In genomic region chr14:101196051-101196450, GRCh38 we compare ENCODE assay signal across 18 cellular contexts.
"Had no signal": no experiment of that assay in that cellular context is flagged by ENCODE, and none has a peak within 500 bp of the region (broad histone marks: within the 10 kb centered on the region; RNA-seq: fewer than 3 reads in every experiment).

No MANE protein-coding gene starts in this region.

- H3K27me3 Mint-ChIP-seq: activated B cell treated with CpG ODN at 0.5 μM for 24 hours; activated CD4-positive, alpha-beta T cell treated with anti-CD3 and anti-CD28 coated beads for 36 hours; activated naive CD8-positive, alpha-beta T cell treated with anti-CD3 and anti-CD28 coated beads, Interleukin-2, amount 50 U/mL, for 24 hours had no signal

- DNase-seq: activated B cell treated with CpG ODN at 0.5 μM for 24 hours; activated CD4-positive, alpha-beta T cell treated with anti-CD3 and anti-CD28 coated beads for 36 hours; activated CD4-positive, alpha-beta T cell treated with anti-CD3 and anti-CD28 coated beads, Interleukin-2, amount 50 U/mL, for 4 hours; activated gamma-delta T cell; activated naive CD4-positive, alpha-beta T cell treated with anti-CD3 and anti-CD28 coated beads, Interleukin-2, amount 50 U/mL, for 16 hours; activated naive CD8-positive, alpha-beta T cell treated with anti-CD3 and anti-CD28 coated beads, Interleukin-2, amount 50 U/mL, for 24 hours; activated T-cell treated with anti-CD3 and anti-CD28 coated beads, Interleukin-2, amount 50 U/mL, for 48 hours; foreskin keratinocyte; kidney glomerular epithelial cell; left ventricle myocardium inferior; stimulated activated CD4-positive, alpha-beta T cell treated with anti-CD3 and anti-CD28 coated beads, Interleukin-4, amount 100 ng/mL, for 1 hour; stimulated activated naive CD4-positive, alpha-beta T cell treated with Interleukin-2 at 50 U/mL for 16 hours; SW 1271; T-helper 17 cell had no signal

- ATAC-seq: activated CD4-positive, alpha-beta T cell treated with anti-CD3 and anti-CD28 coated beads for 36 hours; activated naive CD8-positive, alpha-beta T cell treated with anti-CD3 and anti-CD28 coated beads, Interleukin-2, amount 50 U/mL, for 24 hours; foreskin keratinocyte; natural killer cell; right lobe of liver; T-helper 17 cell; upper lobe of right lung had no signal

- H3K4me1 Mint-ChIP-seq: activated B cell treated with CpG ODN at 0.5 μM for 24 hours; activated CD4-positive, alpha-beta T cell treated with anti-CD3 and anti-CD28 coated beads for 36 hours; activated naive CD8-positive, alpha-beta T cell treated with anti-CD3 and anti-CD28 coated beads, Interleukin-2, amount 50 U/mL, for 24 hours; mesothelial cell of epicardium; natural killer cell; T-helper 17 cell had no signal

- H3K27ac Mint-ChIP-seq: activated B cell treated with CpG ODN at 0.5 μM for 24 hours; activated CD4-positive, alpha-beta T cell treated with anti-CD3 and anti-CD28 coated beads for 36 hours; activated naive CD8-positive, alpha-beta T cell treated with anti-CD3 and anti-CD28 coated beads, Interleukin-2, amount 50 U/mL, for 24 hours; mesothelial cell of epicardium; natural killer cell; T-helper 17 cell had no signal

- H3K9me3 Mint-ChIP-seq: activated B cell treated with CpG ODN at 0.5 μM for 24 hours; activated naive CD8-positive, alpha-beta T cell treated with anti-CD3 and anti-CD28 coated beads, Interleukin-2, amount 50 U/mL, for 24 hours; mesothelial cell of epicardium; natural killer cell had no signal

- H3K4me3 Mint-ChIP-seq: activated B cell treated with CpG ODN at 0.5 μM for 24 hours; activated CD4-positive, alpha-beta T cell treated with anti-CD3 and anti-CD28 coated beads for 36 hours; activated naive CD8-positive, alpha-beta T cell treated with anti-CD3 and anti-CD28 coated beads, Interleukin-2, amount 50 U/mL, for 24 hours; mesothelial cell of epicardium; natural killer cell; T-helper 17 cell had no signal

- H3K36me3 Mint-ChIP-seq: mesothelial cell of epicardium, natural killer cell had no signal
